14 cellular contexts compared by ENCODE assay signal in genomic region chr20:22908437-22908836, GRCh38.
A peak's percentile ranks its signal among the peaks of the same experiment; 100 is the strongest.
DNase-seq lines count a peak whose midpoint lies in the region; ATAC-seq and TF ChIP-seq lines count a peak whose summit lies in the region.
"Had no signal": no experiment of that assay in that cellular context is flagged by ENCODE, and none has a peak within 500 bp of the region (broad histone marks: within the 10 kb centered on the region; RNA-seq: fewer than 3 reads in every experiment).

No MANE protein-coding gene starts in this region.

- no peak overlapping the region for H3K4me3 ChIP-seq in GM23338
- H3K4me3 ChIP-seq in HCT116 (replicated peaks in 1 of 2; ENCODE audit: low read depth in 1 of 2, low read length in 2 of 2): no peak overlapping the region
- H3K4me3 ChIP-seq in endodermal cell (ENCODE audit: low read length): no peak overlapping the region
- no peak overlapping the region for H3K4me3 ChIP-seq in mesendoderm (ENCODE audit: low read length)
- H3K4me3 ChIP-seq: A549, GM12878, GM23248 had no signal

- H3K9me3 Mint-ChIP-seq in GM23338: peaks cover 6% of the 10 kb centered on the region; the same call in 1 of the 3 replicates
- H3K9me3 Mint-ChIP-seq in endodermal cell: peaks cover 9% of the 10 kb centered on the region

- ATAC-seq in GM23338: peak; percentile 87
- ATAC-seq in HCT116: no peak
- no peak for ATAC-seq in HG02884 (IDR thresholded peaks at IDR 0.05; ENCODE audit: unreplicated experiment)
- ATAC-seq in GM18511 (IDR thresholded peaks at IDR 0.05; ENCODE audit: unreplicated experiment): no peak
- ATAC-seq: A549, GM12878 had no signal

- no peak overlapping the region for H2BK15ac ChIP-seq in mesendoderm (replicated peaks; ENCODE audit: low read depth)

- no peak overlapping the region for H3K18ac ChIP-seq in mesendoderm (ENCODE audit: low read length)

- H3K36me3 Mint-ChIP-seq in GM23338 (ENCODE audit: low read depth) (no peaks in the 10 kb centered on the region; the same call in 2 of the 3 replicates), endodermal cell (ENCODE audit: low read depth) (no peaks in the 10 kb centered on the region)
- H3K36me3 Mint-ChIP-seq: IgD-negative memory B cell had no signal

- H3K4me3 Mint-ChIP-seq in GM23338 (no peak overlapping the region), endodermal cell (no peak overlapping the region)
- H3K4me3 Mint-ChIP-seq: IgD-negative memory B cell had no signal

- H3K79me2 ChIP-seq in GM23338 (replicated peaks; ENCODE audit: insufficient read depth) (no peaks in the 10 kb centered on the region), HCT116 (ENCODE audit: insufficient read depth, low read length) (no peaks in the 10 kb centered on the region), mesendoderm (ENCODE audit: control insufficient read depth, insufficient read depth, low read length) (no peaks in the 10 kb centered on the region)

- H3K4me1 Mint-ChIP-seq in GM23338 (peaks cover 5% of the 10 kb centered on the region; the same call in 2 of the 3 replicates), endodermal cell (peaks cover 5% of the 10 kb centered on the region)
- H3K4me1 Mint-ChIP-seq: IgD-negative memory B cell had no signal

- H3K36me3 ChIP-seq in GM23338 (ENCODE audit: insufficient read depth) (no peaks in the 10 kb centered on the region), HCT116 (ENCODE audit: control insufficient read depth in 1 of 2, insufficient read depth in 2 of 2, low read length in 2 of 2) (no peaks in the 10 kb centered on the region), endodermal cell (ENCODE audit: control insufficient read depth, insufficient read depth, low read length) (no peaks in the 10 kb centered on the region), mesendoderm (ENCODE audit: control insufficient read depth, insufficient read depth, low read length) (no peaks in the 10 kb centered on the region)

- no peak overlapping the region for H2BK120ac ChIP-seq in mesendoderm (ENCODE audit: low read depth, low read length)

- intact Hi-C loops in HCT116 (cut with micrococcal nuclease): no loop called here

- no peaks in the 10 kb centered on the region for H3K4me1 ChIP-seq in GM23338 (ENCODE audit: insufficient read depth)
- no peaks in the 10 kb centered on the region for H3K4me1 ChIP-seq in HCT116 (ENCODE audit: control insufficient read depth in 1 of 2, insufficient read depth in 2 of 2, low read length in 2 of 2)
- no peaks in the 10 kb centered on the region for H3K4me1 ChIP-seq in endodermal cell (ENCODE audit: control insufficient read depth, insufficient read depth, low read length)
- H3K4me1 ChIP-seq in mesendoderm (ENCODE audit: control insufficient read depth, low read depth, low read length): no peaks in the 10 kb centered on the region
- H3K4me1 ChIP-seq: A549 had no signal

- POLR2A ChIA-PET in HCT116 (lab: Charles Lee): no interaction called here

- no peak for TF ChIP-seq POLR2A in HCT116 (IDR thresholded peaks at IDR 0.05; ENCODE audit: borderline replicate concordance, extremely low read depth, insufficient read depth, insufficient read length)

- H3K23ac ChIP-seq in mesendoderm (ENCODE audit: low read length): no peak overlapping the region

- no peaks in the 10 kb centered on the region for H3K9me3 ChIP-seq in HCT116 (ENCODE audit: control insufficient read depth in 1 of 2, insufficient read depth in 1 of 2, low read depth in 1 of 2, low read length in 2 of 2)
- H3K9me3 ChIP-seq in endodermal cell (ENCODE audit: control insufficient read depth, low read length): peaks cover 6% of the 10 kb centered on the region
- H3K9me3 ChIP-seq: A549 had no signal

- H3K27me3 Mint-ChIP-seq in GM23338 (ENCODE audit: insufficient read depth, low read depth, poor library complexity) (no peaks in the 10 kb centered on the region), endodermal cell (ENCODE audit: insufficient read depth) (no peaks in the 10 kb centered on the region)
- H3K27me3 Mint-ChIP-seq: IgD-negative memory B cell had no signal

- H2BK5ac ChIP-seq in mesendoderm (ENCODE audit: low read length): no peak overlapping the region

- H4K5ac ChIP-seq in mesendoderm (ENCODE audit: low read length): no peak overlapping the region

- RAD21 ChIA-PET in HCT116 (lab: Charles Lee; ENCODE audit: low non-redundant PET in 1 of 2, low total read pairs in 2 of 2, uncharacterized antibody in 2 of 2, unreplicated experiment in 2 of 2): no interaction called here

- no peaks in the 10 kb centered on the region for H3F3A ChIP-seq in GM23338 (replicated peaks; ENCODE audit: low read depth)

- no peaks in the 10 kb centered on the region for H3K9me2 ChIP-seq in GM23338 (ENCODE audit: insufficient read depth)
- H3K9me2 ChIP-seq in HCT116 (ENCODE audit: insufficient read depth): no peaks in the 10 kb centered on the region

- no peak overlapping the region for H3K56ac ChIP-seq in mesendoderm (ENCODE audit: low read length)

- H3K27ac ChIP-seq in GM23338 (ENCODE audit: low read depth) (no peak overlapping the region), HCT116 (ENCODE audit: low read depth, low read length) (no peak overlapping the region), endodermal cell (ENCODE audit: low read depth, low read length) (no peak overlapping the region), mesendoderm (ENCODE audit: low read depth, low read length) (no peak overlapping the region)
- H3K27ac ChIP-seq: GM23248, KMS-11 had no signal

- TF ChIP-seq CTCF in GM23338 (conservative IDR thresholded peaks at IDR 0.05; ENCODE audit: low read depth in 2 of 2) (peak; percentile 42 to 59), HCT116 (IDR thresholded peaks at IDR 0.05 in 2 of 3, conservative IDR thresholded peaks at IDR 0.05 in 1 of 3; ENCODE audit: borderline replicate concordance in 1 of 3, insufficient read depth in 1 of 3, low read depth in 2 of 3, low read length in 2 of 3) (0 out of 6 replicates have a peak, but pooled peaks have one; percentile 2 to 7 (median 5)), endodermal cell (conservative IDR thresholded peaks at IDR 0.05) (peak; percentile 55)

- DNase-seq in GM23338 (ENCODE audit: low spot score): peak; percentile 39
- no peak for DNase-seq in HCT116 (ENCODE audit: low read depth, low spot score)
- peak; percentile 54 for DNase-seq in endodermal cell
- DNase-seq in mesendoderm: peak; percentile 22
- DNase-seq in HCEC 1CT: no peak
- DNase-seq: Calu3, DMS 273 treated with DMSO at 0.1 percent for 48 hours, GM23248 had no signal

- 0 out of 2 replicates have a peak, but pooled peaks have one; percentile 9 for TF ChIP-seq RAD21 in HCT116 (IDR thresholded peaks at IDR 0.05; ENCODE audit: low read depth)

- no peak overlapping the region for H3K4me2 ChIP-seq in GM23338
- H3K4me2 ChIP-seq in HCT116 (ENCODE audit: low read length): no peak overlapping the region
- no peak overlapping the region for H3K4me2 ChIP-seq in mesendoderm (ENCODE audit: low read length)
- H3K4me2 ChIP-seq: A549, KMS-11 had no signal

- BruUV-seq in HCT116 (replicated peaks; lab: Mats Ljungman, UMichigan): no TSS peak

- H4K8ac ChIP-seq in mesendoderm (ENCODE audit: low read depth, low read length): no peak overlapping the region

- H2AFZ ChIP-seq in GM23338 (no peak overlapping the region), HCT116 (ENCODE audit: low read depth, low read length, poor library complexity, severe bottlenecking) (no peak overlapping the region)
- H2AFZ ChIP-seq: GM23248 had no signal

- no peaks in the 10 kb centered on the region for H3K27me3 ChIP-seq in GM23338 (ENCODE audit: insufficient read depth)
- H3K27me3 ChIP-seq in HCT116 (ENCODE audit: insufficient read depth, low read length): peaks cover 38% of the 10 kb centered on the region; the same call in 1 of the 2 replicates
- H3K27me3 ChIP-seq in endodermal cell (ENCODE audit: control insufficient read depth, insufficient read depth, low read length, poor library complexity, severe bottlenecking): no peaks in the 10 kb centered on the region
- H3K27me3 ChIP-seq in mesendoderm (ENCODE audit: insufficient read depth, low read length, poor library complexity): no peaks in the 10 kb centered on the region

- H3K79me1 ChIP-seq in mesendoderm (ENCODE audit: low read length): no peaks in the 10 kb centered on the region

- no peak overlapping the region for H3K4ac ChIP-seq in mesendoderm (ENCODE audit: low read depth, low read length)

- no peak overlapping the region for H3K9ac ChIP-seq in HCT116 (ENCODE audit: low read length)
- H3K9ac ChIP-seq in endodermal cell (ENCODE audit: extremely low read depth, low read length, poor library complexity, severe bottlenecking): no peak overlapping the region
- no peak overlapping the region for H3K9ac ChIP-seq in mesendoderm (ENCODE audit: low read length)
- H3K9ac ChIP-seq: GM23248, KMS-11 had no signal

- whole genome bisulfite sequencing in endodermal cell (ENCODE audit: insufficient coverage in 1 of 2, insufficient read length in 1 of 2), 2 experiments: 90% methylated on average over 2 to 3 of the region's 3 CpGs
- WGBS in mesendoderm (ENCODE audit: extremely low coverage, insufficient coverage, low lambda C conversion rate): no CpG with 5 or more reads among the region's 3 CpGs

- CTCF ChIA-PET in HCT116 (lab: Charles Lee): interaction anchor here (1.0 kb wide), 1 partner anchor 57 kb away, joined by 3 read pairs; no protein-coding TSS in a partner anchor

- no peak overlapping the region for H2AK5ac ChIP-seq in mesendoderm (ENCODE audit: low read length)

- H4K20me1 ChIP-seq in GM23338 (replicated peaks; ENCODE audit: insufficient read depth) (no peaks in the 10 kb centered on the region), HCT116 (ENCODE audit: insufficient read depth) (no peaks in the 10 kb centered on the region)

- H3K27ac Mint-ChIP-seq in GM23338 (no peak overlapping the region), endodermal cell (no peak overlapping the region)
- H3K27ac Mint-ChIP-seq: IgD-negative memory B cell had no signal

TF ChIP-seq in GM23338, 12 proteins besides CTCF, POLR2A, EP300 and RAD21 (continues in another document):
- no peak for TF ChIP-seq POLR2AphosphoS5 (IDR thresholded peaks at IDR 0.05; ENCODE audit: low read depth)
- no peak for TF ChIP-seq EZH2phosphoT487 (IDR thresholded peaks at IDR 0.05; ENCODE audit: unreplicated experiment)
- no peak for TF ChIP-seq ZNF331 (CRISPR knock-in tag; IDR thresholded peaks at IDR 0.05; ENCODE audit: low read depth)
- no peak for TF ChIP-seq CREB1 (CRISPR knock-in tag; IDR thresholded peaks at IDR 0.05; ENCODE audit: low read depth)
- TF ChIP-seq EZH2 (IDR thresholded peaks at IDR 0.05; ENCODE audit: low read depth, unreplicated experiment): no peak
- no peak for TF ChIP-seq NANOG (IDR thresholded peaks at IDR 0.05; ENCODE audit: borderline replicate concordance)
- no peak for TF ChIP-seq ZNF114 (CRISPR knock-in tag; IDR thresholded peaks at IDR 0.05)

TF ChIP-seq in HCT116, 20 proteins besides CTCF, POLR2A, EP300 and RAD21 (continues in another document):
- TF ChIP-seq ZFX (IDR thresholded peaks at IDR 0.05): no peak
- no peak for TF ChIP-seq YY1 (IDR thresholded peaks at IDR 0.05; ENCODE audit: extremely low read depth, insufficient replicate concordance, low read depth, low read length)
- no peak for TF ChIP-seq POLR2AphosphoS5 (IDR thresholded peaks at IDR 0.05; ENCODE audit: low read depth, low read length)
- TF ChIP-seq EGR1 (IDR thresholded peaks at IDR 0.05; ENCODE audit: low read depth): no peak
- no peak for TF ChIP-seq MAX (IDR thresholded peaks at IDR 0.05)

Comparison
In these comparisons a context has a peak if more than half of its experiments do, and no peak if none do; other contexts are left out.
1. DNase-seq: peak in GM23338 (single experiment), endodermal cell (single experiment) and mesendoderm (single experiment); none in HCT116 (single experiment) and HCEC 1CT (single experiment).
2. CTCF ChIP-seq: peak in every context shown above with its lines; median percentile 55 in endodermal cell; 50 in GM23338; 5 in HCT116.